ENCODE assay signal across 5 cellular contexts in genomic region chr9:136883670-136884069, GRCh38. TPM values are rescaled to one million over a fixed set of nuclear protein-coding genes. Genes with fewer than 3 reads are reported as not detected.
DNase-seq lines count a peak whose midpoint lies in the region; ATAC-seq, FAIRE-seq and TF ChIP-seq lines count a peak whose summit lies in the region.
"Not testable (repeated sequence)": the region's sequence is repeated elsewhere in the genome, so short reads cannot be mapped to it uniquely, and the experiment has no call there.

No MANE protein-coding gene starts in this region.

- H3K9ac ChIP-seq in KMS-11; HepG2 (ENCODE audit: insufficient read depth, low read depth, low read length): not testable (repeated sequence)

- not testable (repeated sequence) for H3K4me2 ChIP-seq in KMS-11
- 0 out of 2 replicates have a peak overlapping the region, but pooled peaks have one; percentile 98 for H3K4me2 ChIP-seq in HepG2 (ENCODE audit: low read depth, low read length)

- POLR2A ChIA-PET in activated CD4-positive, alpha-beta T cell treated with anti-CD3 and anti-CD28 coated beads for 36 hours (lab: Charles Lee): interaction anchor here (0.6 kb wide), 1 partner anchor 20 kb away, joined by 7 read pairs; no protein-coding TSS in a partner anchor
- POLR2A ChIA-PET in HepG2 (lab: Yijun Ruan, JAX): interaction anchor here (0.7 to 7.1 kb wide), 9 partner anchors 10 to 172 kb away, joined by 3 to 45 read pairs (median 6); no protein-coding TSS in a partner anchor

- H3K27ac Mint-ChIP-seq in activated CD4-positive, alpha-beta T cell treated with anti-CD3 and anti-CD28 coated beads for 36 hours: peak overlapping the region; percentile 91
- H3K27ac Mint-ChIP-seq in activated T-cell treated with anti-CD3 and anti-CD28 coated beads, Interleukin-2, amount 50 U/mL, for 24 hours: peak overlapping the region; percentile 91
- H3K27ac Mint-ChIP-seq in activated naive CD4-positive, alpha-beta T cell treated with anti-CD3 and anti-CD28 coated beads, Interleukin-2, amount 50 U/mL, for 72 hours: peak overlapping the region; percentile 88 to 93

- H3K36me3 Mint-ChIP-seq in activated CD4-positive, alpha-beta T cell treated with anti-CD3 and anti-CD28 coated beads for 36 hours (ENCODE audit: low read depth): peaks cover 12% of the 10 kb centered on the region
- peaks cover 30% of the 10 kb centered on the region for H3K36me3 Mint-ChIP-seq in activated T-cell treated with anti-CD3 and anti-CD28 coated beads, Interleukin-2, amount 50 U/mL, for 24 hours (ENCODE audit: low read depth)
- not testable (repeated sequence) for H3K36me3 Mint-ChIP-seq in activated naive CD4-positive, alpha-beta T cell treated with anti-CD3 and anti-CD28 coated beads, Interleukin-2, amount 50 U/mL, for 72 hours

- H2AFZ ChIP-seq in KMS-11 (ENCODE audit: low read depth); HepG2 (ENCODE audit: low read length): not testable (repeated sequence)

- peaks cover 56% of the 10 kb centered on the region for H3K4me1 Mint-ChIP-seq in activated CD4-positive, alpha-beta T cell treated with anti-CD3 and anti-CD28 coated beads for 36 hours
- peaks cover 60% of the 10 kb centered on the region for H3K4me1 Mint-ChIP-seq in activated T-cell treated with anti-CD3 and anti-CD28 coated beads, Interleukin-2, amount 50 U/mL, for 24 hours (ENCODE audit: low read depth)

- not testable (repeated sequence) for H3K4me3 Mint-ChIP-seq in activated CD4-positive, alpha-beta T cell treated with anti-CD3 and anti-CD28 coated beads for 36 hours; activated T-cell treated with anti-CD3 and anti-CD28 coated beads, Interleukin-2, amount 50 U/mL, for 24 hours

- BruUV-seq in HepG2 (replicated peaks; lab: Mats Ljungman, UMichigan): not testable (repeated sequence)

- H3K27ac ChIP-seq in KMS-11: peak overlapping the region; percentile 96; the same call in 1 of the 2 replicates
- not testable (repeated sequence) for H3K27ac ChIP-seq in HepG2 (ENCODE audit: extremely low read length, insufficient read depth, low read length)

- not testable (repeated sequence) for TF ChIP-seq POLR2A in HepG2 (IDR thresholded peaks at IDR 0.05; ENCODE audit: insufficient read depth in 1 of 2, low read depth in 2 of 2, low read length in 2 of 2)

- FAIRE-seq in HepG2 (lab: Jason Lieb, UNC): not testable (repeated sequence)

- intact Hi-C loops in activated CD4-positive, alpha-beta T cell treated with anti-CD3 and anti-CD28 coated beads for 36 hours (cut with DNase I, micrococcal nuclease): loop anchor here in 1 of 2 experiments (5.0 to 10.0 kb wide), 3 partner anchors 401 to 959 kb away; partner anchors contain the start of genes EXD3, NOXA1 and SEC16A
- intact Hi-C loops in HepG2 (cut with micrococcal nuclease; ENCODE audit: unreplicated experiment): loop anchor here (5.0 to 10.0 kb wide), 2 partner anchors 36 to 99 kb away; partner anchors contain the start of gene PHPT1

- H4K20me1 ChIP-seq in KMS-11 (ENCODE audit: insufficient read depth): not testable (repeated sequence)
- H4K20me1 ChIP-seq in HepG2 (ENCODE audit: insufficient read depth, low read length): 0 out of 2 replicates have a peak, but pooled peaks cover 10% of the 10 kb centered on the region

- not testable (repeated sequence) for H3K9me3 Mint-ChIP-seq in activated CD4-positive, alpha-beta T cell treated with anti-CD3 and anti-CD28 coated beads for 36 hours (ENCODE audit: low read depth); activated T-cell treated with anti-CD3 and anti-CD28 coated beads, Interleukin-2, amount 50 U/mL, for 24 hours; activated naive CD4-positive, alpha-beta T cell treated with anti-CD3 and anti-CD28 coated beads, Interleukin-2, amount 50 U/mL, for 72 hours

- not testable (repeated sequence) for H3K4me3 ChIP-seq in KMS-11 (IDR thresholded peaks at IDR 0.05; ENCODE audit: insufficient read depth, low read depth, low read length); HepG2 (replicated peaks in 1 of 3; ENCODE audit: insufficient read depth in 1 of 3, low read depth in 2 of 3, low read length in 3 of 3)

- not testable (repeated sequence) for H3K27me3 Mint-ChIP-seq in activated CD4-positive, alpha-beta T cell treated with anti-CD3 and anti-CD28 coated beads for 36 hours; activated T-cell treated with anti-CD3 and anti-CD28 coated beads, Interleukin-2, amount 50 U/mL, for 24 hours

- not testable (repeated sequence) for H3K36me3 ChIP-seq in KMS-11 (ENCODE audit: insufficient read depth); HepG2 (replicated peaks in 1 of 2; ENCODE audit: control insufficient read depth in 1 of 2, insufficient read depth in 2 of 2, low read length in 2 of 2)

- H3K4me1 ChIP-seq in KMS-11 (ENCODE audit: low read depth, poor library complexity, severe bottlenecking) (peaks cover 66% of the 10 kb centered on the region), HepG2 (ENCODE audit: insufficient read depth, low read length) (peaks cover 64% of the 10 kb centered on the region)

- H3K27me3 ChIP-seq in KMS-11 (ENCODE audit: insufficient read depth, low read depth); HepG2 (ENCODE audit: control insufficient read depth in 1 of 2, insufficient read depth in 2 of 2, low read length in 2 of 2): not testable (repeated sequence)

- not testable (repeated sequence) for H3K9me3 ChIP-seq in HepG2 (ENCODE audit: low read length)

- CTCF ChIA-PET in activated CD4-positive, alpha-beta T cell treated with anti-CD3 and anti-CD28 coated beads for 36 hours (lab: Charles Lee): interaction anchor here (1.2 to 1.3 kb wide), 3 partner anchors 22 to 84 kb away, joined by 3 read pairs; partner anchors contain the start of gene FBXW5
- CTCF ChIA-PET in HepG2 (lab: Yijun Ruan, JAX; ENCODE audit: low intra/inter-chr PET ratio, low total read pairs): not testable (repeated sequence)

- H3K79me2 ChIP-seq in KMS-11 (ENCODE audit: insufficient read depth, low read depth) (peaks cover 39% of the 10 kb centered on the region), HepG2 (ENCODE audit: insufficient read depth, low read length) (peaks cover 20% of the 10 kb centered on the region)

- DNase-seq in activated CD4-positive, alpha-beta T cell treated with anti-CD3 and anti-CD28 coated beads for 36 hours; activated T-cell treated with anti-CD3 and anti-CD28 coated beads, Interleukin-2, amount 50 U/mL, for 24 hours; activated naive CD4-positive, alpha-beta T cell treated with anti-CD3 and anti-CD28 coated beads, Interleukin-2, amount 50 U/mL, for 72 hours (ENCODE audit: low spot score in 2 of 2); HepG2 (ENCODE audit: low spot score): not testable (repeated sequence)

- 50% methylated on average over 10 of the region's 10 CpGs for WGBS in HepG2 (ENCODE audit: low lambda C conversion rate)

- not testable (repeated sequence) for TF ChIP-seq CTCF in KMS-11 (conservative IDR thresholded peaks at IDR 0.05; ENCODE audit: low read depth, low read length); HepG2 (CRISPR knock-in tag; IDR thresholded peaks at IDR 0.05)

- in situ Hi-C loops in HepG2 (cut with HindIII; ENCODE audit: extremely low pct_ligation_motif_present, low pct_unique_long_range_greater_than_20kb): not testable (repeated sequence)

- TF ChIP-seq EP300 in HepG2 (IDR thresholded peaks at IDR 0.05; ENCODE audit: low read depth in 2 of 2, low read length in 2 of 2); HepG2 (CRISPR knock-in tag; IDR thresholded peaks at IDR 0.05; ENCODE audit: borderline replicate concordance): not testable (repeated sequence)

- ATAC-seq in activated CD4-positive, alpha-beta T cell treated with anti-CD3 and anti-CD28 coated beads for 36 hours; activated naive CD4-positive, alpha-beta T cell treated with anti-CD3 and anti-CD28 coated beads, Interleukin-2, amount 50 U/mL, for 72 hours; HepG2: not testable (repeated sequence)

- not testable (repeated sequence) for TF ChIP-seq RAD21 in HepG2 (CRISPR knock-in tag; IDR thresholded peaks at IDR 0.05)

RNA-seq across cellular contexts. Expression of gene TRAF2, which starts 2.6 kb away (rescaled TPM):
- 10 to 100 TPM; 37.4 to 46.2 TPM for total RNA-seq in activated CD4-positive, alpha-beta T cell treated with anti-CD3 and anti-CD28 coated beads for 36 hours
- 10 to 100 TPM; 53.7 to 56.5 TPM for total RNA-seq in activated naive CD4-positive, alpha-beta T cell treated with anti-CD3 and anti-CD28 coated beads, Interleukin-2, amount 50 U/mL, for 72 hours
- 13.4 and 13.6 TPM in 2 replicates for total RNA-seq in HepG2 (2016; rRNA removed; fragmentation: Illumina TruSeq; extraction: Trizol)
- total RNA-seq in HepG2 (2016; cell fraction: cytosol; rRNA removed; fragmentation: Illumina TruSeq; extraction: Trizol; ENCODE audit: low read depth): 2.6 and 2.9 TPM in 2 replicates
- total RNA-seq in HepG2 (2016; cell fraction: insoluble cytoplasmic fraction; rRNA removed; fragmentation: Illumina TruSeq; extraction: Trizol): 12.1 and 13.9 TPM in 2 replicates
- total RNA-seq in HepG2 (2016; cell fraction: membrane; rRNA removed; fragmentation: Illumina TruSeq; extraction: Trizol): 4.8 and 6.0 TPM in 2 replicates
- 10.7 and 13.3 TPM in 2 replicates for total RNA-seq in HepG2 (2016; cell fraction: nucleus; rRNA removed; fragmentation: Illumina TruSeq; extraction: Trizol)
- polyA plus RNA-seq in HepG2 (2011; rRNA removed): 12.4 and 15.5 TPM in 2 replicates
- polyA plus RNA-seq in HepG2 (2011; cell fraction: cytosol; rRNA removed): 8.6 and 12.5 TPM in 2 replicates
- polyA plus RNA-seq in HepG2 (2011; cell fraction: nucleus; rRNA removed): 30.8 and 35.5 TPM in 2 replicates
- 7.0 and 8.7 TPM in 2 replicates for polyA plus RNA-seq in HepG2 (2012)
- polyA plus RNA-seq in HepG2 (2016; cell fraction: cytosol; fragmentation: Illumina TruSeq; extraction: Trizol; ENCODE audit: low read depth): 1.7 and 2.3 TPM in 2 replicates
- 11.2 and 13.9 TPM in 2 replicates for polyA plus RNA-seq in HepG2 (2016; cell fraction: insoluble cytoplasmic fraction; fragmentation: Illumina TruSeq; extraction: Trizol; ENCODE audit: low read depth)
- polyA plus RNA-seq in HepG2 (2016; cell fraction: membrane; fragmentation: Illumina TruSeq; extraction: Trizol; ENCODE audit: low read depth): 3.5 and 4.0 TPM in 2 replicates
- polyA plus RNA-seq in HepG2 (2016; cell fraction: nucleus; fragmentation: Illumina TruSeq; extraction: Trizol; ENCODE audit: insufficient read depth, low read depth): 24.7 and 26.6 TPM in 2 replicates
- 25.6 and 44.8 TPM in 2 replicates for polyA minus RNA-seq in HepG2 (2011; rRNA and poly(A)+ RNA removed; ENCODE audit: low replicate concordance)
- polyA minus RNA-seq in HepG2 (2011; cell fraction: cytosol; rRNA and poly(A)+ RNA removed): 10.1 and 12.2 TPM in 2 replicates
- 13.0 and 15.2 TPM in 2 replicates for polyA minus RNA-seq in HepG2 (2011; cell fraction: nucleus; rRNA and poly(A)+ RNA removed)

RNA-seq across cellular contexts. Expression of gene EDF1, which starts 17.6 kb away (rescaled TPM):
- 100 to 1,000 TPM; 282 to 320 TPM for total RNA-seq in activated CD4-positive, alpha-beta T cell treated with anti-CD3 and anti-CD28 coated beads for 36 hours
- 100 to 1,000 TPM; 272 to 274 TPM for total RNA-seq in activated naive CD4-positive, alpha-beta T cell treated with anti-CD3 and anti-CD28 coated beads, Interleukin-2, amount 50 U/mL, for 72 hours
- 379 and 474 TPM in 2 replicates for total RNA-seq in HepG2 (2016; rRNA removed; fragmentation: Illumina TruSeq; extraction: Trizol)
- 152 and 180 TPM in 2 replicates for total RNA-seq in HepG2 (2016; cell fraction: cytosol; rRNA removed; fragmentation: Illumina TruSeq; extraction: Trizol; ENCODE audit: low read depth)
- 390 and 529 TPM in 2 replicates for total RNA-seq in HepG2 (2016; cell fraction: insoluble cytoplasmic fraction; rRNA removed; fragmentation: Illumina TruSeq; extraction: Trizol)
- total RNA-seq in HepG2 (2016; cell fraction: membrane; rRNA removed; fragmentation: Illumina TruSeq; extraction: Trizol): 186 and 193 TPM in 2 replicates
- 157 and 160 TPM in 2 replicates for total RNA-seq in HepG2 (2016; cell fraction: nucleus; rRNA removed; fragmentation: Illumina TruSeq; extraction: Trizol)
- polyA plus RNA-seq in HepG2 (2011; rRNA removed): 235 and 269 TPM in 2 replicates
- 392 and 430 TPM in 2 replicates for polyA plus RNA-seq in HepG2 (2011; cell fraction: cytosol; rRNA removed)
- polyA plus RNA-seq in HepG2 (2011; cell fraction: nucleus; rRNA removed): 129 and 177 TPM in 2 replicates
- polyA plus RNA-seq in HepG2 (2012): 257 and 326 TPM in 2 replicates
- 191 and 202 TPM in 2 replicates for polyA plus RNA-seq in HepG2 (2016; cell fraction: cytosol; fragmentation: Illumina TruSeq; extraction: Trizol; ENCODE audit: low read depth)
- polyA plus RNA-seq in HepG2 (2016; cell fraction: insoluble cytoplasmic fraction; fragmentation: Illumina TruSeq; extraction: Trizol; ENCODE audit: low read depth): 553 and 620 TPM in 2 replicates
- 198 and 200 TPM in 2 replicates for polyA plus RNA-seq in HepG2 (2016; cell fraction: membrane; fragmentation: Illumina TruSeq; extraction: Trizol; ENCODE audit: low read depth)
- 307 and 322 TPM in 2 replicates for polyA plus RNA-seq in HepG2 (2016; cell fraction: nucleus; fragmentation: Illumina TruSeq; extraction: Trizol; ENCODE audit: insufficient read depth, low read depth)
- 34.3 and 99.7 TPM in 2 replicates for polyA minus RNA-seq in HepG2 (2011; rRNA and poly(A)+ RNA removed; ENCODE audit: low replicate concordance)
- polyA minus RNA-seq in HepG2 (2011; cell fraction: cytosol; rRNA and poly(A)+ RNA removed): 87.8 and 91.0 TPM in 2 replicates
- 84.2 and 94.6 TPM in 2 replicates for polyA minus RNA-seq in HepG2 (2011; cell fraction: nucleus; rRNA and poly(A)+ RNA removed)

RNA-seq across cellular contexts. Expression of gene MAMDC4, which starts 31.5 kb away (rescaled TPM):
- total RNA-seq in activated CD4-positive, alpha-beta T cell treated with anti-CD3 and anti-CD28 coated beads for 36 hours: 10 to 100 TPM; 16.6 to 17.5 TPM
- total RNA-seq in activated naive CD4-positive, alpha-beta T cell treated with anti-CD3 and anti-CD28 coated beads, Interleukin-2, amount 50 U/mL, for 72 hours: 10 to 100 TPM; 17.7 to 21.5 TPM
- total RNA-seq in HepG2 (2016; rRNA removed; fragmentation: Illumina TruSeq; extraction: Trizol): 1.2 and 6.0 TPM in 2 replicates
- total RNA-seq in HepG2 (2016; cell fraction: cytosol; rRNA removed; fragmentation: Illumina TruSeq; extraction: Trizol; ENCODE audit: low read depth): 1.7 and 2.2 TPM in 2 replicates
- 1.0 and 7.5 TPM in 2 replicates for total RNA-seq in HepG2 (2016; cell fraction: insoluble cytoplasmic fraction; rRNA removed; fragmentation: Illumina TruSeq; extraction: Trizol)
- total RNA-seq in HepG2 (2016; cell fraction: membrane; rRNA removed; fragmentation: Illumina TruSeq; extraction: Trizol): 0.83 and 1.1 TPM in 2 replicates
- 7.7 and 10.7 TPM in 2 replicates for total RNA-seq in HepG2 (2016; cell fraction: nucleus; rRNA removed; fragmentation: Illumina TruSeq; extraction: Trizol)
- 6.8 and 7.9 TPM in 2 replicates for polyA plus RNA-seq in HepG2 (2011; rRNA removed)
- polyA plus RNA-seq in HepG2 (2011; cell fraction: cytosol; rRNA removed): 1.2 and 2.6 TPM in 2 replicates
- 170 and 232 TPM in 2 replicates for polyA plus RNA-seq in HepG2 (2011; cell fraction: nucleus; rRNA removed)
- 6.5 and 6.7 TPM in 2 replicates for polyA plus RNA-seq in HepG2 (2012)
- polyA plus RNA-seq in HepG2 (2016; cell fraction: cytosol; fragmentation: Illumina TruSeq; extraction: Trizol; ENCODE audit: low read depth): 0.48 and 0.49 TPM in 2 replicates
- polyA plus RNA-seq in HepG2 (2016; cell fraction: insoluble cytoplasmic fraction; fragmentation: Illumina TruSeq; extraction: Trizol; ENCODE audit: low read depth): 1.2 and 1.3 TPM in 2 replicates
- polyA plus RNA-seq in HepG2 (2016; cell fraction: membrane; fragmentation: Illumina TruSeq; extraction: Trizol; ENCODE audit: low read depth): 0.57 and 0.68 TPM in 2 replicates
- 32.1 and 33.9 TPM in 2 replicates for polyA plus RNA-seq in HepG2 (2016; cell fraction: nucleus; fragmentation: Illumina TruSeq; extraction: Trizol; ENCODE audit: insufficient read depth, low read depth)
- polyA minus RNA-seq in HepG2 (2011; rRNA and poly(A)+ RNA removed; ENCODE audit: low replicate concordance): 0.96 and 2.4 TPM in 2 replicates
- 0.69 and 1.2 TPM in 2 replicates for polyA minus RNA-seq in HepG2 (2011; cell fraction: cytosol; rRNA and poly(A)+ RNA removed)
- polyA minus RNA-seq in HepG2 (2011; cell fraction: nucleus; rRNA and poly(A)+ RNA removed): 8.8 and 10.9 TPM in 2 replicates

RNA-seq across cellular contexts. Expression of gene PHPT1, which starts 34.5 kb away (rescaled TPM):
- total RNA-seq in activated CD4-positive, alpha-beta T cell treated with anti-CD3 and anti-CD28 coated beads for 36 hours: 10 to 100 TPM; 94.5 to 98.9 TPM
- total RNA-seq in activated naive CD4-positive, alpha-beta T cell treated with anti-CD3 and anti-CD28 coated beads, Interleukin-2, amount 50 U/mL, for 72 hours: 100 to 1,000 TPM; 129 to 167 TPM
- 155 and 192 TPM in 2 replicates for total RNA-seq in HepG2 (2016; rRNA removed; fragmentation: Illumina TruSeq; extraction: Trizol)
- 102 and 115 TPM in 2 replicates for total RNA-seq in HepG2 (2016; cell fraction: cytosol; rRNA removed; fragmentation: Illumina TruSeq; extraction: Trizol; ENCODE audit: low read depth)
- 166 and 201 TPM in 2 replicates for total RNA-seq in HepG2 (2016; cell fraction: insoluble cytoplasmic fraction; rRNA removed; fragmentation: Illumina TruSeq; extraction: Trizol)
- total RNA-seq in HepG2 (2016; cell fraction: membrane; rRNA removed; fragmentation: Illumina TruSeq; extraction: Trizol): 119 and 147 TPM in 2 replicates
- 76.8 and 86.8 TPM in 2 replicates for total RNA-seq in HepG2 (2016; cell fraction: nucleus; rRNA removed; fragmentation: Illumina TruSeq; extraction: Trizol)
- 184 and 189 TPM in 2 replicates for polyA plus RNA-seq in HepG2 (2011; rRNA removed)
- 184 and 289 TPM in 2 replicates for polyA plus RNA-seq in HepG2 (2011; cell fraction: cytosol; rRNA removed)
- polyA plus RNA-seq in HepG2 (2011; cell fraction: nucleus; rRNA removed): 352 and 483 TPM in 2 replicates
- polyA plus RNA-seq in HepG2 (2012): 109 and 121 TPM in 2 replicates
- polyA plus RNA-seq in HepG2 (2016; cell fraction: cytosol; fragmentation: Illumina TruSeq; extraction: Trizol; ENCODE audit: low read depth): 97.4 and 122 TPM in 2 replicates
- polyA plus RNA-seq in HepG2 (2016; cell fraction: insoluble cytoplasmic fraction; fragmentation: Illumina TruSeq; extraction: Trizol; ENCODE audit: low read depth): 136 and 146 TPM in 2 replicates
- 95.2 and 109 TPM in 2 replicates for polyA plus RNA-seq in HepG2 (2016; cell fraction: membrane; fragmentation: Illumina TruSeq; extraction: Trizol; ENCODE audit: low read depth)
- polyA plus RNA-seq in HepG2 (2016; cell fraction: nucleus; fragmentation: Illumina TruSeq; extraction: Trizol; ENCODE audit: insufficient read depth, low read depth): 167 and 176 TPM in 2 replicates
- polyA minus RNA-seq in HepG2 (2011; rRNA and poly(A)+ RNA removed; ENCODE audit: low replicate concordance): 32.0 and 34.3 TPM in 2 replicates
- 21.5 and 26.7 TPM in 2 replicates for polyA minus RNA-seq in HepG2 (2011; cell fraction: cytosol; rRNA and poly(A)+ RNA removed)
- polyA minus RNA-seq in HepG2 (2011; cell fraction: nucleus; rRNA and poly(A)+ RNA removed): 33.4 and 39.9 TPM in 2 replicates

RNA-seq across cellular contexts. Expression of gene AJM1, which starts 41.4 kb away (rescaled TPM):
- 1 to 10 TPM; 4.3 to 4.8 TPM for total RNA-seq in activated CD4-positive, alpha-beta T cell treated with anti-CD3 and anti-CD28 coated beads for 36 hours
- total RNA-seq in activated naive CD4-positive, alpha-beta T cell treated with anti-CD3 and anti-CD28 coated beads, Interleukin-2, amount 50 U/mL, for 72 hours: 1 to 10 TPM; 3.7 to 6.7 TPM
- 0.48 and 1.1 TPM in 2 replicates for total RNA-seq in HepG2 (2016; rRNA removed; fragmentation: Illumina TruSeq; extraction: Trizol)
- 0.61 and 0.71 TPM in 2 replicates for total RNA-seq in HepG2 (2016; cell fraction: cytosol; rRNA removed; fragmentation: Illumina TruSeq; extraction: Trizol; ENCODE audit: low read depth)
- total RNA-seq in HepG2 (2016; cell fraction: insoluble cytoplasmic fraction; rRNA removed; fragmentation: Illumina TruSeq; extraction: Trizol): 0.30 and 1.00 TPM in 2 replicates
- total RNA-seq in HepG2 (2016; cell fraction: membrane; rRNA removed; fragmentation: Illumina TruSeq; extraction: Trizol): 0.59 and 0.90 TPM in 2 replicates
- total RNA-seq in HepG2 (2016; cell fraction: nucleus; rRNA removed; fragmentation: Illumina TruSeq; extraction: Trizol): 1.0 TPM in 2 replicates
- 1.2 and 1.4 TPM in 2 replicates for polyA plus RNA-seq in HepG2 (2011; rRNA removed)
- polyA plus RNA-seq in HepG2 (2011; cell fraction: cytosol; rRNA removed): 0.45 and 0.97 TPM in 2 replicates
- 22.1 and 27.9 TPM in 2 replicates for polyA plus RNA-seq in HepG2 (2011; cell fraction: nucleus; rRNA removed)
- 2.2 TPM in 2 replicates for polyA plus RNA-seq in HepG2 (2012)
- polyA plus RNA-seq in HepG2 (2016; cell fraction: cytosol; fragmentation: Illumina TruSeq; extraction: Trizol; ENCODE audit: low read depth): 0.40 and 0.78 TPM in 2 replicates
- 0.61 and 0.74 TPM in 2 replicates for polyA plus RNA-seq in HepG2 (2016; cell fraction: insoluble cytoplasmic fraction; fragmentation: Illumina TruSeq; extraction: Trizol; ENCODE audit: low read depth)
- 0.52 and 0.76 TPM in 2 replicates for polyA plus RNA-seq in HepG2 (2016; cell fraction: membrane; fragmentation: Illumina TruSeq; extraction: Trizol; ENCODE audit: low read depth)
- 4.1 and 4.6 TPM in 2 replicates for polyA plus RNA-seq in HepG2 (2016; cell fraction: nucleus; fragmentation: Illumina TruSeq; extraction: Trizol; ENCODE audit: insufficient read depth, low read depth)
- polyA minus RNA-seq in HepG2 (2011; rRNA and poly(A)+ RNA removed; ENCODE audit: low replicate concordance): 0.77 and 1.1 TPM in 2 replicates
- polyA minus RNA-seq in HepG2 (2011; cell fraction: cytosol; rRNA and poly(A)+ RNA removed): 1.5 and 1.8 TPM in 2 replicates
- 3.0 and 3.3 TPM in 2 replicates for polyA minus RNA-seq in HepG2 (2011; cell fraction: nucleus; rRNA and poly(A)+ RNA removed)
